Comparison of ENCODE assay signal across 8 cellular contexts in genomic region chr1:54407957-54408700, GRCh38. TPM values are rescaled to one million over a fixed set of nuclear protein-coding genes. Genes with fewer than 3 reads are reported as not detected.
DNase-seq lines count a peak whose midpoint lies in the region; ATAC-seq and TF ChIP-seq lines count a peak whose summit lies in the region.

No MANE protein-coding gene starts in this region.

- H3K9me3 Mint-ChIP-seq in activated CD8-positive, alpha-beta T cell treated with anti-CD3 and anti-CD28 coated beads, Interleukin-2, amount 10 ng/mL, durations not matched to agents 7 days and 5 days (ENCODE audit: insufficient read depth) = no peaks in the 10 kb centered on the region

- CTCF ChIA-PET in BJ (lab: Yijun Ruan, JAX) = interaction anchor here (0.6 to 3.0 kb wide), 5 partner anchors 24 to 286 kb away, joined by 3 to 15 read pairs (median 12); no protein-coding TSS in a partner anchor
- CTCF ChIA-PET in activated CD8-positive, alpha-beta T cell treated with anti-CD3 and anti-CD28 coated beads, Interleukin-2, amount 10 ng/mL, durations not matched to agents 7 days and 5 days (lab: Charles Lee) = interaction anchor here (1.0 to 2.3 kb wide), 6 partner anchors 70 to 326 kb away, joined by 3 to 29 read pairs (median 4); no protein-coding TSS in a partner anchor

- H3K9me3 ChIP-seq in right atrium auricular region = no peaks in the 10 kb centered on the region

- TF ChIP-seq CTCF in BJ (IDR thresholded peaks at IDR 0.05; ENCODE audit: insufficient read depth, low read depth, low read length) (no peak), HL-60 (IDR thresholded peaks at IDR 0.05; ENCODE audit: insufficient read depth, low read length) (no peak), right atrium auricular region (IDR thresholded peaks at IDR 0.05) (no peak)

- peaks cover 0 to 38% of the 10 kb centered on the region in 2 donors for H3K4me1 ChIP-seq in right atrium auricular region

- peaks cover 20% of the 10 kb centered on the region for H3K36me3 Mint-ChIP-seq in activated CD8-positive, alpha-beta T cell treated with anti-CD3 and anti-CD28 coated beads, Interleukin-2, amount 10 ng/mL, durations not matched to agents 7 days and 5 days (ENCODE audit: low read depth)

- H3K27ac Mint-ChIP-seq in activated CD8-positive, alpha-beta T cell treated with anti-CD3 and anti-CD28 coated beads, Interleukin-2, amount 10 ng/mL, durations not matched to agents 7 days and 5 days = peak overlapping the region; percentile 88

- intact Hi-C loops in sciatic nerve (cut with DNase I) = loop anchor here (2.0 to 10.0 kb wide), 2 partner anchors 79 to 133 kb away; no protein-coding TSS in a partner anchor

- POLR2A ChIA-PET in BJ (lab: Charles Lee) = interaction anchor here (0.8 to 1.0 kb wide), 2 partner anchors 79 to 80 kb away, joined by 5 to 10 read pairs; no protein-coding TSS in a partner anchor
- POLR2A ChIA-PET in activated CD8-positive, alpha-beta T cell treated with anti-CD3 and anti-CD28 coated beads, Interleukin-2, amount 10 ng/mL, durations not matched to agents 7 days and 5 days (lab: Charles Lee) = interaction anchor here (0.6 to 2.3 kb wide), 4 partner anchors 53 to 122 kb away, joined by 3 to 34 read pairs (median 6); no protein-coding TSS in a partner anchor

- H3K27me3 Mint-ChIP-seq in activated CD8-positive, alpha-beta T cell treated with anti-CD3 and anti-CD28 coated beads, Interleukin-2, amount 10 ng/mL, durations not matched to agents 7 days and 5 days (ENCODE audit: low read depth) = no peaks in the 10 kb centered on the region

- DNase-seq in BJ (ENCODE audit: low read depth) (peak; percentile 66), HL-60 (ENCODE audit: low read depth in 1 of 2, low spot score in 1 of 2) (peak in 1 of 2 experiments; percentile 28), right atrium auricular region (ENCODE audit: low spot score) (no peak), sciatic nerve (ENCODE audit: low spot score) (no peak), activated gamma-delta T cell (lab: John Stamatoyannopoulos, UW) (no peak)
- DNase-seq in activated CD8-positive, alpha-beta T cell treated with anti-CD3 and anti-CD28 coated beads, Interleukin-2, amount 10 ng/mL, durations not matched to agents 7 days and 5 days = no peak

- peaks cover 57% of the 10 kb centered on the region for H3K4me1 Mint-ChIP-seq in activated CD8-positive, alpha-beta T cell treated with anti-CD3 and anti-CD28 coated beads, Interleukin-2, amount 10 ng/mL, durations not matched to agents 7 days and 5 days (ENCODE audit: low read depth)

- H3K27me3 ChIP-seq in BJ (ENCODE audit: control insufficient read depth, insufficient read depth, low read length) (no peaks in the 10 kb centered on the region), HL-60 (ENCODE audit: insufficient read depth, poor library complexity, severe bottlenecking) (no peaks in the 10 kb centered on the region), right atrium auricular region (no peaks in the 10 kb centered on the region)

- no peak for ATAC-seq in activated CD8-positive, alpha-beta T cell treated with anti-CD3 and anti-CD28 coated beads, Interleukin-2, amount 10 ng/mL, durations not matched to agents 7 days and 5 days
- ATAC-seq in sciatic nerve (peak; percentile 18), GM18858 (IDR thresholded peaks at IDR 0.05; ENCODE audit: unreplicated experiment) (no peak), HG03469 (IDR thresholded peaks at IDR 0.05; ENCODE audit: unreplicated experiment) (no peak)

- H3K4me3 ChIP-seq in BJ (ENCODE audit: low read depth, low read length) (no peak overlapping the region), HL-60 (replicated peaks; ENCODE audit: insufficient read depth, low read length) (no peak overlapping the region), right atrium auricular region (no peak overlapping the region)

- peak overlapping the region; percentile 92 for H3K4me3 Mint-ChIP-seq in activated CD8-positive, alpha-beta T cell treated with anti-CD3 and anti-CD28 coated beads, Interleukin-2, amount 10 ng/mL, durations not matched to agents 7 days and 5 days

- H3K36me3 ChIP-seq in BJ (ENCODE audit: control insufficient read depth, insufficient read depth, low read length) = no peaks in the 10 kb centered on the region
- H3K36me3 ChIP-seq in right atrium auricular region = no peaks in the 10 kb centered on the region

- H3K27ac ChIP-seq in HL-60 (replicated peaks) (peak overlapping the region; percentile 85), right atrium auricular region (peak overlapping the region; percentile 95 to 96)

RNA-seq across cellular contexts. Expression of gene SSBP3, which starts 1.9 kb away (rescaled TPM):
- 19.6 and 25.9 TPM in 2 replicates for polyA plus RNA-seq in BJ (2011; rRNA removed)
- polyA minus RNA-seq in BJ (2011; rRNA and poly(A)+ RNA removed) = 11.2 and 14.0 TPM in 2 replicates
- total RNA-seq in activated CD8-positive, alpha-beta T cell treated with anti-CD3 and anti-CD28 coated beads, Interleukin-2, amount 10 ng/mL, durations not matched to agents 7 days and 5 days = 100 to 1,000 TPM; 109 to 111 TPM
- total RNA-seq in right atrium auricular region (10 to 100 TPM; 15.2 to 16.6 TPM), sciatic nerve (104 TPM)
